Comparison of ENCODE assay signal across 19 cellular contexts in genomic region chr11:68552542-68552941, GRCh38.
A peak's percentile ranks its signal among the peaks of the same experiment; 100 is the strongest.
DNase-seq lines count a peak whose midpoint lies in the region; ATAC-seq, FAIRE-seq and TF ChIP-seq lines count a peak whose summit lies in the region.
"Had no signal": no experiment of that assay in that cellular context is flagged by ENCODE, and none has a peak within 500 bp of the region (broad histone marks: within the 10 kb centered on the region; RNA-seq: fewer than 3 reads in every experiment).

No MANE protein-coding gene starts in this region.

- H3K27me3 Mint-ChIP-seq in activated T-cell treated with anti-CD3 and anti-CD28 coated beads, Interleukin-2, amount 50 U/mL, for 24 hours: no peaks in the 10 kb centered on the region
- no peaks in the 10 kb centered on the region for H3K27me3 Mint-ChIP-seq in activated T-cell treated with anti-CD3 and anti-CD28 coated beads, Interleukin-2, amount 50 U/mL, for 4 hours (ENCODE audit: low read depth)
- H3K27me3 Mint-ChIP-seq: activated naive CD8-positive, alpha-beta T cell treated with anti-CD3 and anti-CD28 coated beads, Interleukin-2, amount 50 U/mL, for 24 hours had no signal

- H3K36me3 Mint-ChIP-seq in activated T-cell treated with anti-CD3 and anti-CD28 coated beads, Interleukin-2, amount 50 U/mL, for 24 hours (ENCODE audit: low read depth): peaks cover 97% of the 10 kb centered on the region
- H3K36me3 Mint-ChIP-seq in activated T-cell treated with anti-CD3 and anti-CD28 coated beads, Interleukin-2, amount 50 U/mL, for 4 hours (ENCODE audit: insufficient read depth): peaks cover 54% of the 10 kb centered on the region
- peaks cover 97% of the 10 kb centered on the region for H3K36me3 Mint-ChIP-seq in stimulated activated effector memory CD8-positive, alpha-beta T cell treated with anti-CD3 and anti-CD28 coated beads, Interleukin-12 subunit alpha, Interleukin-12 subunit beta, amount 100 ng/mL, for 72 hours

- peaks cover 56% of the 10 kb centered on the region for H3K4me1 Mint-ChIP-seq in activated T-cell treated with anti-CD3 and anti-CD28 coated beads, Interleukin-2, amount 50 U/mL, for 24 hours (ENCODE audit: low read depth)
- H3K4me1 Mint-ChIP-seq in activated T-cell treated with anti-CD3 and anti-CD28 coated beads, Interleukin-2, amount 50 U/mL, for 4 hours (ENCODE audit: low read depth): peaks cover 50% of the 10 kb centered on the region
- peaks cover 51% of the 10 kb centered on the region for H3K4me1 Mint-ChIP-seq in stimulated activated effector memory CD8-positive, alpha-beta T cell treated with anti-CD3 and anti-CD28 coated beads, Interleukin-12 subunit alpha, Interleukin-12 subunit beta, amount 100 ng/mL, for 72 hours

- ATAC-seq in activated T-cell treated with anti-CD3 and anti-CD28 coated beads, Interleukin-2, amount 50 U/mL, for 4 hours: no peak
- no peak for ATAC-seq in stimulated activated effector memory CD8-positive, alpha-beta T cell treated with anti-CD3 and anti-CD28 coated beads, Interleukin-12 subunit alpha, Interleukin-12 subunit beta, amount 100 ng/mL, for 72 hours
- ATAC-seq in GM21723 (IDR thresholded peaks at IDR 0.05; ENCODE audit: unreplicated experiment): no peak
- ATAC-seq: activated naive CD8-positive, alpha-beta T cell treated with anti-CD3 and anti-CD28 coated beads, Interleukin-2, amount 50 U/mL, for 24 hours had no signal

- no peak for DNase-seq in activated T-cell treated with anti-CD3 and anti-CD28 coated beads, Interleukin-2, amount 50 U/mL, for 24 hours
- no peak for DNase-seq in activated T-cell treated with anti-CD3 and anti-CD28 coated beads, Interleukin-2, amount 50 U/mL, for 4 hours
- DNase-seq in NOMO-1 (lab: John Stamatoyannopoulos, UW; ENCODE audit: unreplicated experiment in 2 of 2) (peak; percentile 42 to 61), fibroblast of pulmonary artery (ENCODE audit: low read depth) (peak; percentile 34), NCI-H1417 treated with DMSO at 0.1 percent for 48 hours (lab: John Stamatoyannopoulos, UW) (no peak), RCC 7860 (ENCODE audit: low spot score) (no peak)
- DNase-seq in stimulated activated effector memory CD8-positive, alpha-beta T cell treated with anti-CD3 and anti-CD28 coated beads, Interleukin-12 subunit alpha, Interleukin-12 subunit beta, amount 100 ng/mL, for 72 hours (ENCODE audit: low spot score in 2 of 2): no peak
- DNase-seq: ACHN; activated naive CD8-positive, alpha-beta T cell treated with anti-CD3 and anti-CD28 coated beads, Interleukin-2, amount 50 U/mL, for 24 hours; central memory CD4-positive, alpha-beta T cell; effector CD8-positive, alpha-beta T cell; HCEC 1CT; heart left ventricle; immature natural killer cell; NCI-H187 treated with DMSO at 0.1 percent for 48 hours; substantia nigra had no signal

- no peak for FAIRE-seq in RCC 7860 (lab: Jason Lieb, UNC)

- no peaks in the 10 kb centered on the region for H3K9me3 Mint-ChIP-seq in activated T-cell treated with anti-CD3 and anti-CD28 coated beads, Interleukin-2, amount 50 U/mL, for 24 hours
- no peaks in the 10 kb centered on the region for H3K9me3 Mint-ChIP-seq in activated T-cell treated with anti-CD3 and anti-CD28 coated beads, Interleukin-2, amount 50 U/mL, for 4 hours
- no peaks in the 10 kb centered on the region for H3K9me3 Mint-ChIP-seq in stimulated activated effector memory CD8-positive, alpha-beta T cell treated with anti-CD3 and anti-CD28 coated beads, Interleukin-12 subunit alpha, Interleukin-12 subunit beta, amount 100 ng/mL, for 72 hours
- H3K9me3 Mint-ChIP-seq: activated naive CD8-positive, alpha-beta T cell treated with anti-CD3 and anti-CD28 coated beads, Interleukin-2, amount 50 U/mL, for 24 hours; activated T-helper 1 cell treated with anti-CD3 and anti-CD28 coated beads, Interleukin-12 subunit alpha, Interleukin-12 subunit beta, Interleukin-2, Interleukin-4 antibody, amounts not matched to agents 30 ng/mL and 10 ng/mL and 1 ng/mL, durations not matched to agents 14 hours and 24 hours and 36 hours; immature natural killer cell had no signal

- no peak overlapping the region for H3K4me3 ChIP-seq in fibroblast of pulmonary artery (replicated peaks; ENCODE audit: low read depth, low read length)
- H3K4me3 ChIP-seq: heart left ventricle, SJSA1 had no signal

- H3K27ac Mint-ChIP-seq in activated T-cell treated with anti-CD3 and anti-CD28 coated beads, Interleukin-2, amount 50 U/mL, for 24 hours: peak overlapping the region; percentile 47
- peak overlapping the region; percentile 85 for H3K27ac Mint-ChIP-seq in stimulated activated effector memory CD8-positive, alpha-beta T cell treated with anti-CD3 and anti-CD28 coated beads, Interleukin-12 subunit alpha, Interleukin-12 subunit beta, amount 100 ng/mL, for 72 hours

- TF ChIP-seq CTCF in fibroblast of pulmonary artery (IDR thresholded peaks at IDR 0.05; ENCODE audit: low read length, missing control alignments): no peak

- H3K4me3 Mint-ChIP-seq in activated T-cell treated with anti-CD3 and anti-CD28 coated beads, Interleukin-2, amount 50 U/mL, for 24 hours: no peak overlapping the region
- no peak overlapping the region for H3K4me3 Mint-ChIP-seq in activated T-cell treated with anti-CD3 and anti-CD28 coated beads, Interleukin-2, amount 50 U/mL, for 4 hours
- no peak overlapping the region for H3K4me3 Mint-ChIP-seq in stimulated activated effector memory CD8-positive, alpha-beta T cell treated with anti-CD3 and anti-CD28 coated beads, Interleukin-12 subunit alpha, Interleukin-12 subunit beta, amount 100 ng/mL, for 72 hours
- H3K4me3 Mint-ChIP-seq: activated naive CD8-positive, alpha-beta T cell treated with anti-CD3 and anti-CD28 coated beads, Interleukin-2, amount 50 U/mL, for 24 hours; activated T-helper 1 cell treated with anti-CD3 and anti-CD28 coated beads, Interleukin-12 subunit alpha, Interleukin-12 subunit beta, Interleukin-2, Interleukin-4 antibody, amounts not matched to agents 30 ng/mL and 10 ng/mL and 1 ng/mL, durations not matched to agents 14 hours and 24 hours and 36 hours; immature natural killer cell had no signal

Comparison
In these comparisons a context has a peak if more than half of its experiments do, and no peak if none do; other contexts are left out.
1. DNase-seq: peak in NOMO-1 (2 of 2) and fibroblast of pulmonary artery (single experiment); none in activated T-cell treated with anti-CD3 and anti-CD28 coated beads, Interleukin-2, amount 50 U/mL, for 24 hours (single experiment), activated T-cell treated with anti-CD3 and anti-CD28 coated beads, Interleukin-2, amount 50 U/mL, for 4 hours (single experiment), stimulated activated effector memory CD8-positive, alpha-beta T cell treated with anti-CD3 and anti-CD28 coated beads, Interleukin-12 subunit alpha, Interleukin-12 subunit beta, amount 100 ng/mL, for 72 hours (0 of 2), NCI-H1417 treated with DMSO at 0.1 percent for 48 hours (single experiment) and RCC 7860 (single experiment).